Comparison of ENCODE assay signal across 8 cellular contexts in the genomic region with DNA sequence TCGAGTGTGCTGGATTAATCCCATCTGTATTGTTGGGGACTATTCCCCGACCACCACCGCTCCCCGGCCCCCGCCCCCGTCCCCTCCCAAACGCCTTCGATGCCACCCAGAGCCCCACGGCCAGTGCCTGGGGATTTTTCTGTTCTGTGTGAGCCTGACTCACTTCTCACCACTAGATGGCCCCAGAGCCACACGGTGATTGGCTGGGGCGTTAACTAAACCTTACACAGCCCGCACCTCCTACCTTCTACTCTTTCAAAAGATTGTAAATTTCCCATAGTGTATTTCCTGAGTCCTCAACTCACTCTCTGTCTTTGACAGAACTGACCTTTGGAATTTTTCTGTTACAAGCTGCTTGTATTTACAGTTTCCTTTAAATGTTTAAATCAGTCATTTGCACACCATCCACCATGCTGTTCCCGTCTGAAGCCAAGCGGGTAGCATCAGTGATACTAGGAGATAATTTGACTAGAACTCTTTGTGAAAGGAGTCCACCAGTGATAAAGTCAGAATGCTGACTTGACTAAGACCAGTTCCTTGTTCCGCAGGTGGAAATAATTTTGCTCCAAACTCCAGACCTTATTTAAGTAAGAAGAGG.
A peak's percentile ranks its signal among the peaks of the same experiment; 100 is the strongest.
DNase-seq lines count a peak whose midpoint lies in the region; ATAC-seq and TF ChIP-seq lines count a peak whose summit lies in the region.

No MANE protein-coding gene starts in this region.

- H3K79me2 ChIP-seq in Loucy (ENCODE audit: insufficient read depth, low read length) = no peaks in the 10 kb centered on the region
- H3K79me2 ChIP-seq in osteoblast (ENCODE audit: insufficient read depth, low read length) = no peaks in the 10 kb centered on the region

- no peaks in the 10 kb centered on the region for H3K36me3 Mint-ChIP-seq in activated T-helper 17 cell treated with anti-CD3 and anti-CD28 coated beads, Interleukin-2, amount 50 U/mL, for 72 hours (ENCODE audit: low read depth)

- H2AFZ ChIP-seq in Loucy (ENCODE audit: low read length) (no peak overlapping the region), osteoblast (ENCODE audit: low read length) (peak overlapping the region; percentile 27)

- POLR2A ChIA-PET in RWPE1 (lab: Yijun Ruan, JAX; ENCODE audit: low non-redundant PET) = no interaction called here

- H3K36me3 ChIP-seq in Loucy (ENCODE audit: insufficient read depth, low read length) = no peaks in the 10 kb centered on the region
- no peaks in the 10 kb centered on the region for H3K36me3 ChIP-seq in osteoblast (ENCODE audit: insufficient read depth, low read length)
- no peaks in the 10 kb centered on the region for H3K36me3 ChIP-seq in thoracic aorta

- H3K9me3 ChIP-seq in Loucy (ENCODE audit: insufficient read depth, low read depth, low read length) (no peaks in the 10 kb centered on the region), osteoblast (ENCODE audit: low read depth, low read length) (no peaks in the 10 kb centered on the region), thoracic aorta (no peaks in the 10 kb centered on the region)

- no peak overlapping the region for H3K4me3 ChIP-seq in Loucy (ENCODE audit: low read length, poor library complexity, severe bottlenecking)
- no peak overlapping the region for H3K4me3 ChIP-seq in foreskin fibroblast (ENCODE audit: low read depth in 1 of 2, low read length in 2 of 2)
- H3K4me3 ChIP-seq in osteoblast (ENCODE audit: insufficient read depth, low read length) = no peak overlapping the region
- H3K4me3 ChIP-seq in thoracic aorta = peak overlapping the region; percentile 4

- H3K27ac Mint-ChIP-seq in activated T-helper 17 cell treated with anti-CD3 and anti-CD28 coated beads, Interleukin-2, amount 50 U/mL, for 72 hours = no peak overlapping the region

- H3K9me2 ChIP-seq in Loucy (replicated peaks; ENCODE audit: low read depth, low read length) = no peaks in the 10 kb centered on the region

- no peaks in the 10 kb centered on the region for H3K9me3 Mint-ChIP-seq in activated T-helper 17 cell treated with anti-CD3 and anti-CD28 coated beads, Interleukin-2, amount 50 U/mL, for 72 hours

- no peaks in the 10 kb centered on the region for H3F3A ChIP-seq in Loucy (ENCODE audit: low read depth)

- TF ChIP-seq CTCF in Loucy (conservative IDR thresholded peaks at IDR 0.05; ENCODE audit: low read length) = peak; percentile 78
- TF ChIP-seq CTCF in RWPE1 (conservative IDR thresholded peaks at IDR 0.05; ENCODE audit: low read depth) = peak; percentile 91
- TF ChIP-seq CTCF in foreskin fibroblast (IDR thresholded peaks at IDR 0.05; ENCODE audit: low read depth, low read length) = peak; percentile 73
- peak; percentile 74 for TF ChIP-seq CTCF in osteoblast (IDR thresholded peaks at IDR 0.05; ENCODE audit: extremely low read depth, low read depth, low read length)
- TF ChIP-seq CTCF in thoracic aorta (IDR thresholded peaks at IDR 0.05) = peak; percentile 94

- peak; percentile 17 for DNase-seq in GF-D8 (lab: John Stamatoyannopoulos, UW)
- peak; percentile 83 for DNase-seq in RWPE1 (ENCODE audit: low spot score)
- DNase-seq in foreskin fibroblast = peak; percentile 57 to 86
- peak; percentile 93 for DNase-seq in osteoblast (ENCODE audit: insufficient read length, low spot score, missing footprints)
- DNase-seq in thoracic aorta (ENCODE audit: low spot score) = no peak

- H3K27me3 Mint-ChIP-seq in activated T-helper 17 cell treated with anti-CD3 and anti-CD28 coated beads, Interleukin-2, amount 50 U/mL, for 72 hours = no peaks in the 10 kb centered on the region

- H4K20me1 ChIP-seq in Loucy (ENCODE audit: insufficient read depth, low read length, poor library complexity, severe bottlenecking) = no peaks in the 10 kb centered on the region
- H4K20me1 ChIP-seq in osteoblast (ENCODE audit: insufficient read depth, low read length) = no peaks in the 10 kb centered on the region

- no peak overlapping the region for H3K9ac ChIP-seq in Loucy (ENCODE audit: low read depth, low read length, poor library complexity, severe bottlenecking)

- ATAC-seq in activated T-helper 17 cell treated with anti-CD3 and anti-CD28 coated beads, Interleukin-2, amount 50 U/mL, for 72 hours (replicated peaks) = peak; percentile 100
- no peak for ATAC-seq in thoracic aorta (ENCODE audit: insufficient number of reproducible peaks, low FRiP score, low read depth)
- no peak for ATAC-seq in GM21825 (IDR thresholded peaks at IDR 0.05; ENCODE audit: unreplicated experiment)

- CTCF ChIA-PET in RWPE1 (lab: Yijun Ruan, JAX) = interaction anchor here (0.6 to 2.4 kb wide), 24 partner anchors 8 to 270 kb away, joined by 3 to 39 read pairs (median 4); partner anchors contain the start of gene RANBP3

- H3K27me3 ChIP-seq in Loucy (ENCODE audit: insufficient read depth, low read length, poor library complexity, severe bottlenecking) = no peaks in the 10 kb centered on the region
- H3K27me3 ChIP-seq in osteoblast (ENCODE audit: insufficient read depth, low read length) = no peaks in the 10 kb centered on the region
- H3K27me3 ChIP-seq in thoracic aorta (replicated peaks; ENCODE audit: insufficient read depth) = no peaks in the 10 kb centered on the region

- peaks cover 11% of the 10 kb centered on the region for H3K4me1 Mint-ChIP-seq in activated T-helper 17 cell treated with anti-CD3 and anti-CD28 coated beads, Interleukin-2, amount 50 U/mL, for 72 hours

- H3K4me2 ChIP-seq in Loucy (ENCODE audit: low read depth, low read length, poor library complexity, severe bottlenecking) (peak overlapping the region; percentile 33), osteoblast (ENCODE audit: insufficient read depth, low read length) (peak overlapping the region; percentile 6)

- H3K27ac ChIP-seq in RWPE1 (peak overlapping the region; percentile 55), osteoblast (ENCODE audit: low read depth, low read length) (no peak overlapping the region), thoracic aorta (no peak overlapping the region)

- H3K4me3 Mint-ChIP-seq in activated T-helper 17 cell treated with anti-CD3 and anti-CD28 coated beads, Interleukin-2, amount 50 U/mL, for 72 hours = peak overlapping the region; percentile 16

- H3K4me1 ChIP-seq in Loucy (ENCODE audit: insufficient read depth, low read length, poor library complexity, severe bottlenecking) (peaks cover 5% of the 10 kb centered on the region), osteoblast (ENCODE audit: insufficient read depth, low read length) (peaks cover 3% of the 10 kb centered on the region), thoracic aorta (ENCODE audit: control insufficient read depth in 1 of 2, low read depth in 2 of 2) (peaks cover 0 to 3% of the 10 kb centered on the region in 2 donors)
